8 cellular contexts compared by ENCODE assay signal in genomic region chr1:228081578-228082259, GRCh38. TPM values are rescaled to one million over a fixed set of nuclear protein-coding genes. Genes with fewer than 3 reads are reported as not detected.
DNase-seq lines count a peak whose midpoint lies in the region; ATAC-seq and TF ChIP-seq lines count a peak whose summit lies in the region.

No MANE protein-coding gene starts in this region.

- H3K27me3 ChIP-seq in Caco-2 (replicated peaks; ENCODE audit: control insufficient read depth, insufficient read depth, low read length) (no peaks in the 10 kb centered on the region), right cardiac atrium (ENCODE audit: control insufficient read depth, insufficient read depth) (no peaks in the 10 kb centered on the region)

- no peaks in the 10 kb centered on the region for H3K9me3 Mint-ChIP-seq in Caco-2 (ENCODE audit: unreplicated experiment)
- no peaks in the 10 kb centered on the region for H3K9me3 Mint-ChIP-seq in activated T-helper 17 cell treated with anti-CD3 and anti-CD28 coated beads, Interleukin-2, amount 50 U/mL, for 72 hours

- H3K27me3 Mint-ChIP-seq in Caco-2 (ENCODE audit: insufficient read depth, unreplicated experiment): no peaks in the 10 kb centered on the region
- no peaks in the 10 kb centered on the region for H3K27me3 Mint-ChIP-seq in activated T-helper 17 cell treated with anti-CD3 and anti-CD28 coated beads, Interleukin-2, amount 50 U/mL, for 72 hours

- CTCF ChIA-PET in Caco-2 (lab: Charles Lee): interaction anchor here (0.6 to 1.3 kb wide), 4 partner anchors 28 to 313 kb away, joined by 3 to 6 read pairs (median 4); no protein-coding TSS in a partner anchor

- WGBS in right cardiac atrium: 12% methylated on average over 37 of the region's 37 CpGs

- TF ChIP-seq CTCF in Caco-2 (IDR thresholded peaks at IDR 0.05; ENCODE audit: insufficient read depth in 1 of 2, low read depth in 1 of 2, low read length in 1 of 2, severe bottlenecking in 1 of 2, unreplicated experiment in 1 of 2): no peak

- DNase-seq in Caco-2 (peak in 1 of 2 experiments; percentile 36), right cardiac atrium (peak in 2 of 3 donors; percentile 26 to 62), pons (ENCODE audit: low spot score) (no peak), NCI-H187 treated with DMSO at 0.1 percent for 48 hours (lab: John Stamatoyannopoulos, UW) (no peak)

- peak overlapping the region; percentile 93 for H3K4me3 Mint-ChIP-seq in Caco-2 (ENCODE audit: unreplicated experiment)
- H3K4me3 Mint-ChIP-seq in activated T-helper 17 cell treated with anti-CD3 and anti-CD28 coated beads, Interleukin-2, amount 50 U/mL, for 72 hours: peak overlapping the region; percentile 90

- ATAC-seq in GM19452 (IDR thresholded peaks at IDR 0.05; ENCODE audit: unreplicated experiment) (peak; percentile 26), HG03520 (IDR thresholded peaks at IDR 0.05; ENCODE audit: unreplicated experiment) (peak; percentile 13), right cardiac atrium (peak in 1 of 2 donors; percentile 9)
- ATAC-seq in activated T-helper 17 cell treated with anti-CD3 and anti-CD28 coated beads, Interleukin-2, amount 50 U/mL, for 72 hours (replicated peaks): peak; percentile 33

- H3K36me3 ChIP-seq in Caco-2 (ENCODE audit: control insufficient read depth, insufficient read depth, low read length): 0 out of 2 replicates have a peak, but pooled peaks cover 2% of the 10 kb centered on the region

- POLR2A ChIA-PET in Caco-2 (lab: Charles Lee): interaction anchor here (0.6 to 1.6 kb wide), 10 partner anchors 10 to 351 kb away, joined by 3 to 11 read pairs (median 4); partner anchors contain the start of gene TRIM11

- no peaks in the 10 kb centered on the region for H3K9me3 ChIP-seq in Caco-2
- no peaks in the 10 kb centered on the region for H3K9me3 ChIP-seq in right cardiac atrium (ENCODE audit: control insufficient read depth, low read length)

- H3K27ac ChIP-seq in right cardiac atrium (ENCODE audit: low read length): peak overlapping the region; percentile 37
- H3K27ac ChIP-seq in skin epidermis: peak overlapping the region; percentile 58 to 100 (median 99)

- peaks cover 14% of the 10 kb centered on the region for H3K4me1 Mint-ChIP-seq in Caco-2 (ENCODE audit: low read depth, unreplicated experiment)
- peaks cover 21% of the 10 kb centered on the region for H3K4me1 Mint-ChIP-seq in activated T-helper 17 cell treated with anti-CD3 and anti-CD28 coated beads, Interleukin-2, amount 50 U/mL, for 72 hours

- intact Hi-C loops in Caco-2 (cut with micrococcal nuclease; ENCODE audit: unreplicated experiment): loop anchor here (2.0 kb wide), 3 partner anchors 21 to 59 kb away; partner anchors contain the start of genes GUK1 and MRPL55
- intact Hi-C loops in right cardiac atrium (cut with DNase I): loop anchor here in 1 of 4 donors (10.0 kb wide), 1 partner anchor 327 kb away; no protein-coding TSS in a partner anchor

- H3K4me1 ChIP-seq in Caco-2: peaks cover 23% of the 10 kb centered on the region
- H3K4me1 ChIP-seq in right cardiac atrium (ENCODE audit: control insufficient read depth, insufficient read depth, low read length): peaks cover 16% of the 10 kb centered on the region

- TSS peak; percentile 12 for BruUV-seq in Caco-2 (replicated peaks; lab: Mats Ljungman, UMichigan)

- H3K36me3 Mint-ChIP-seq in Caco-2 (ENCODE audit: insufficient read depth, unreplicated experiment): peaks cover 40% of the 10 kb centered on the region
- peaks cover 39% of the 10 kb centered on the region for H3K36me3 Mint-ChIP-seq in activated T-helper 17 cell treated with anti-CD3 and anti-CD28 coated beads, Interleukin-2, amount 50 U/mL, for 72 hours (ENCODE audit: low read depth)

- H3K27ac Mint-ChIP-seq in Caco-2 (ENCODE audit: unreplicated experiment): peak overlapping the region; percentile 95
- peak overlapping the region; percentile 75 for H3K27ac Mint-ChIP-seq in activated T-helper 17 cell treated with anti-CD3 and anti-CD28 coated beads, Interleukin-2, amount 50 U/mL, for 72 hours

- peak overlapping the region; percentile 89 for H3K4me3 ChIP-seq in Caco-2 (ENCODE audit: low read depth, low read length)
- peak overlapping the region; percentile 94 for H3K4me3 ChIP-seq in right cardiac atrium (ENCODE audit: low read length)
- H3K4me3 ChIP-seq in skin epidermis: peak overlapping the region; percentile 64 to 97 (median 91)

RNA-seq across cellular contexts. Expression of gene ARF1, which starts 0.8 kb away (rescaled TPM):
- 374 and 378 TPM in 2 replicates for total RNA-seq in Caco-2 (2022)
- 100 to 1,000 TPM; 288 to 364 TPM for total RNA-seq in activated T-helper 17 cell treated with anti-CD3 and anti-CD28 coated beads, Interleukin-2, amount 50 U/mL, for 72 hours
- total RNA-seq in right cardiac atrium: 100 to 1,000 TPM; 299 to 395 (median 364) TPM
- 340 TPM for polyA plus RNA-seq in right cardiac atrium

RNA-seq across cellular contexts. Expression of gene C1orf35, which starts 21.4 kb away (rescaled TPM):
- total RNA-seq in Caco-2 (2022) (34.2 and 34.5 TPM in 2 replicates), right cardiac atrium (1 to 10 TPM; 6.3 to 8.6 (median 7.4) TPM)
- 10 to 100 TPM; 18.3 TPM for total RNA-seq in activated T-helper 17 cell treated with anti-CD3 and anti-CD28 coated beads, Interleukin-2, amount 50 U/mL, for 72 hours
- polyA plus RNA-seq in right cardiac atrium: 7.9 TPM

RNA-seq across cellular contexts. Expression of gene MRPL55, which starts 27.4 kb away (rescaled TPM):
- total RNA-seq in Caco-2 (2022) (63.7 and 69.9 TPM in 2 replicates), right cardiac atrium (10 to 100 TPM; 51.6 to 56.5 (median 52.8) TPM)
- 10 to 100 TPM; 42.3 to 48.6 TPM for total RNA-seq in activated T-helper 17 cell treated with anti-CD3 and anti-CD28 coated beads, Interleukin-2, amount 50 U/mL, for 72 hours
- 103 TPM for polyA plus RNA-seq in right cardiac atrium

RNA-seq across cellular contexts. Expression of gene GUK1, which starts 58.4 kb away (rescaled TPM):
- total RNA-seq in Caco-2 (2022): 73.6 and 74.4 TPM in 2 replicates
- total RNA-seq in activated T-helper 17 cell treated with anti-CD3 and anti-CD28 coated beads, Interleukin-2, amount 50 U/mL, for 72 hours: 100 to 1,000 TPM; 284 to 285 TPM
- 100 to 1,000 TPM; 151 to 202 (median 169) TPM for total RNA-seq in right cardiac atrium
- 315 TPM for polyA plus RNA-seq in right cardiac atrium

Comparison
In these comparisons a context has a peak if more than half of its experiments do, and no peak if none do; other contexts are left out.
1. DNase-seq: peak in right cardiac atrium (2 of 3); none in pons (single experiment) and NCI-H187 treated with DMSO at 0.1 percent for 48 hours (single experiment).
2. Peak in every context shown above with its lines, with median percentiles within 50 percentile points of each other: H3K4me3 ChIP-seq.